In genomic region chrX:132532097-132532496, GRCh38 we compare ENCODE assay signal across 1 cellular context.
TF ChIP-seq lines count a peak whose summit lies in the region.

No MANE protein-coding gene starts in this region.

TF ChIP-seq in GM12878, 131 proteins besides CTCF, POLR2A, EP300 and RAD21 (continued from another document):
- TF ChIP-seq RELB (IDR thresholded peaks at IDR 0.05; ENCODE audit: low read depth) (no peak), IRF4 (IDR thresholded peaks at IDR 0.05; ENCODE audit: low read depth, low read length) (no peak), JUNB (IDR thresholded peaks at IDR 0.05) (no peak), ZZZ3 (IDR thresholded peaks at IDR 0.05; ENCODE audit: control insufficient read depth, insufficient read length, low read depth) (no peak), RELA (IDR thresholded peaks at IDR 0.05; ENCODE audit: borderline replicate concordance, partially characterized antibody) (no peak), SMAD1 (IDR thresholded peaks at IDR 0.05; ENCODE audit: low read depth, partially characterized antibody) (no peak), ZNF24 (IDR thresholded peaks at IDR 0.05) (no peak), TBL1XR1 (IDR thresholded peaks at IDR 0.05; ENCODE audit: low read depth, low read length) (no peak), TCF12 (IDR thresholded peaks at IDR 0.05; ENCODE audit: low read depth, low read length) (no peak), USF2 (IDR thresholded peaks at IDR 0.05; ENCODE audit: borderline replicate concordance, low read depth, low read length) (no peak)
- TF ChIP-seq, protein P1, sequence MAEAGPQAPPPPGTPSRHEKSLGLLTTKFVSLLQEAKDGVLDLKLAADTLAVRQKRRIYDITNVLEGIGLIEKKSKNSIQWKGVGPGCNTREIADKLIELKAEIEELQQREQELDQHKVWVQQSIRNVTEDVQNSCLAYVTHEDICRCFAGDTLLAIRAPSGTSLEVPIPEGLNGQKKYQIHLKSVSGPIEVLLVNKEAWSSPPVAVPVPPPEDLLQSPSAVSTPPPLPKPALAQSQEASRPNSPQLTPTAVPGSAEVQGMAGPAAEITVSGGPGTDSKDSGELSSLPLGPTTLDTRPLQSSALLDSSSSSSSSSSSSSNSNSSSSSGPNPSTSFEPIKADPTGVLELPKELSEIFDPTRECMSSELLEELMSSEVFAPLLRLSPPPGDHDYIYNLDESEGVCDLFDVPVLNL (IDR thresholded peaks at IDR 0.05; ENCODE audit: low read depth, low read length), result no peak
- TF ChIP-seq, protein P2, sequence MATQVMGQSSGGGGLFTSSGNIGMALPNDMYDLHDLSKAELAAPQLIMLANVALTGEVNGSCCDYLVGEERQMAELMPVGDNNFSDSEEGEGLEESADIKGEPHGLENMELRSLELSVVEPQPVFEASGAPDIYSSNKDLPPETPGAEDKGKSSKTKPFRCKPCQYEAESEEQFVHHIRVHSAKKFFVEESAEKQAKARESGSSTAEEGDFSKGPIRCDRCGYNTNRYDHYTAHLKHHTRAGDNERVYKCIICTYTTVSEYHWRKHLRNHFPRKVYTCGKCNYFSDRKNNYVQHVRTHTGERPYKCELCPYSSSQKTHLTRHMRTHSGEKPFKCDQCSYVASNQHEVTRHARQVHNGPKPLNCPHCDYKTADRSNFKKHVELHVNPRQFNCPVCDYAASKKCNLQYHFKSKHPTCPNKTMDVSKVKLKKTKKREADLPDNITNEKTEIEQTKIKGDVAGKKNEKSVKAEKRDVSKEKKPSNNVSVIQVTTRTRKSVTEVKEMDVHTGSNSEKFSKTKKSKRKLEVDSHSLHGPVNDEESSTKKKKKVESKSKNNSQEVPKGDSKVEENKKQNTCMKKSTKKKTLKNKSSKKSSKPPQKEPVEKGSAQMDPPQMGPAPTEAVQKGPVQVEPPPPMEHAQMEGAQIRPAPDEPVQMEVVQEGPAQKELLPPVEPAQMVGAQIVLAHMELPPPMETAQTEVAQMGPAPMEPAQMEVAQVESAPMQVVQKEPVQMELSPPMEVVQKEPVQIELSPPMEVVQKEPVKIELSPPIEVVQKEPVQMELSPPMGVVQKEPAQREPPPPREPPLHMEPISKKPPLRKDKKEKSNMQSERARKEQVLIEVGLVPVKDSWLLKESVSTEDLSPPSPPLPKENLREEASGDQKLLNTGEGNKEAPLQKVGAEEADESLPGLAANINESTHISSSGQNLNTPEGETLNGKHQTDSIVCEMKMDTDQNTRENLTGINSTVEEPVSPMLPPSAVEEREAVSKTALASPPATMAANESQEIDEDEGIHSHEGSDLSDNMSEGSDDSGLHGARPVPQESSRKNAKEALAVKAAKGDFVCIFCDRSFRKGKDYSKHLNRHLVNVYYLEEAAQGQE (IDR thresholded peaks at IDR 0.05; ENCODE audit: low read depth, low read length), result no peak
